ENCODE assay signal across 1 cellular context in the genomic region with DNA sequence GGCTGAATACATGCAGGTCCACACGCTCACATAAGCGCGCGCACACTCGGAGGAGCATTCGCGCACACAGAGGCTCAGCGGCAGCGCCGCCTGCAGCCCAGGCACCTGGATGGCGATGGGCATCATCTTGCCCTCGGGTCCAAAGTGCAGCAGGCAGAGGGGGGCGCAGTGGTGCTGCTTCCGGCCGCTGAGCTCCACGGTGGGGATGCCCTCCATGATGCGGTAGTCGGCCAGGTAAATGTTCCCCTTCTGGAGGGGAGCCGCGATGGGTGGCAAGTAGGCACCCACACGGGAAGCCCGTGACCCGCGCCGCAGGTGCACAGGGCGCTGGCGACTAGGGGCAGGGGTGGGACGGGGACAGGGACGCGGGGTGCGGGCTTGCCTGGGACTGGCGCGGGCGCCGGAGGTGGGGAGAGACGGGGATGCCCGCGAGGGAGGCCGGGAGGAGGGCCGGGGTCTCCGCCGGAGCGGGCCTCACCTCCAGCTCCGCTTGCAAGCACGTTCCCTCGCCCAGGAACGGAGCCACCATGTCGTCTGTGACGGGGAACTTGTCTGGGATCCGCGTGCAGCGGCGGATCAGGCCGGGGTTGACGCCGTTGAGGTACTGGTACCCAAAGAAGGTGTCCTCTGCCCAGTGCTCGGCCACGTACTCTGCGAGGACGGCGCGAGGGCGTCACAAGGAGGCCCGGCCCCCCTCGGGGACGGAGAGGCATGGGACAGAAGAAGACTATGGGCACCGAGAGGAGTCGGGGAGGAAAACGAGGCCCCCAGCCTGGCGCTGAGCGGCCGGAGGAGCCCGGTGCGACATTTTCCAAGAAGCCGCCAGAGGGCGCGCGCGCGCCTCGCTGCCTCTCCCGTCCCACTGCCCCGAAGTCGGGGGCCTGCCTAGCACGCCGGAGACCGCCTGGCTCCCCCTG.
TF ChIP-seq lines count a peak whose summit lies in the region.

No MANE protein-coding gene starts in this region.

TF ChIP-seq in neural cell, 6 proteins besides CTCF, POLR2A, EP300 and RAD21:
- TF ChIP-seq, protein P1, sequence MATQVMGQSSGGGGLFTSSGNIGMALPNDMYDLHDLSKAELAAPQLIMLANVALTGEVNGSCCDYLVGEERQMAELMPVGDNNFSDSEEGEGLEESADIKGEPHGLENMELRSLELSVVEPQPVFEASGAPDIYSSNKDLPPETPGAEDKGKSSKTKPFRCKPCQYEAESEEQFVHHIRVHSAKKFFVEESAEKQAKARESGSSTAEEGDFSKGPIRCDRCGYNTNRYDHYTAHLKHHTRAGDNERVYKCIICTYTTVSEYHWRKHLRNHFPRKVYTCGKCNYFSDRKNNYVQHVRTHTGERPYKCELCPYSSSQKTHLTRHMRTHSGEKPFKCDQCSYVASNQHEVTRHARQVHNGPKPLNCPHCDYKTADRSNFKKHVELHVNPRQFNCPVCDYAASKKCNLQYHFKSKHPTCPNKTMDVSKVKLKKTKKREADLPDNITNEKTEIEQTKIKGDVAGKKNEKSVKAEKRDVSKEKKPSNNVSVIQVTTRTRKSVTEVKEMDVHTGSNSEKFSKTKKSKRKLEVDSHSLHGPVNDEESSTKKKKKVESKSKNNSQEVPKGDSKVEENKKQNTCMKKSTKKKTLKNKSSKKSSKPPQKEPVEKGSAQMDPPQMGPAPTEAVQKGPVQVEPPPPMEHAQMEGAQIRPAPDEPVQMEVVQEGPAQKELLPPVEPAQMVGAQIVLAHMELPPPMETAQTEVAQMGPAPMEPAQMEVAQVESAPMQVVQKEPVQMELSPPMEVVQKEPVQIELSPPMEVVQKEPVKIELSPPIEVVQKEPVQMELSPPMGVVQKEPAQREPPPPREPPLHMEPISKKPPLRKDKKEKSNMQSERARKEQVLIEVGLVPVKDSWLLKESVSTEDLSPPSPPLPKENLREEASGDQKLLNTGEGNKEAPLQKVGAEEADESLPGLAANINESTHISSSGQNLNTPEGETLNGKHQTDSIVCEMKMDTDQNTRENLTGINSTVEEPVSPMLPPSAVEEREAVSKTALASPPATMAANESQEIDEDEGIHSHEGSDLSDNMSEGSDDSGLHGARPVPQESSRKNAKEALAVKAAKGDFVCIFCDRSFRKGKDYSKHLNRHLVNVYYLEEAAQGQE (IDR thresholded peaks at IDR 0.05; ENCODE audit: borderline replicate concordance), result peak; percentile 27
- TF ChIP-seq TAF1 (IDR thresholded peaks at IDR 0.05; ENCODE audit: low read depth) (no peak), SMC3 (conservative IDR thresholded peaks at IDR 0.05; ENCODE audit: poor library complexity) (peak; percentile 82), MXI1 (conservative IDR thresholded peaks at IDR 0.05; ENCODE audit: poor library complexity, severe bottlenecking) (peak; percentile 55), EZH2 (IDR thresholded peaks at IDR 0.05; ENCODE audit: borderline replicate concordance, insufficient read depth, low read length, poor library complexity, severe bottlenecking) (no peak), POLR2AphosphoS5 (IDR thresholded peaks at IDR 0.05) (peak; percentile 17)
TF ChIP-seq in neural cell: peak in this region for 4.
